Comparison of ENCODE assay signal across 8 cellular contexts in the genomic region with DNA sequence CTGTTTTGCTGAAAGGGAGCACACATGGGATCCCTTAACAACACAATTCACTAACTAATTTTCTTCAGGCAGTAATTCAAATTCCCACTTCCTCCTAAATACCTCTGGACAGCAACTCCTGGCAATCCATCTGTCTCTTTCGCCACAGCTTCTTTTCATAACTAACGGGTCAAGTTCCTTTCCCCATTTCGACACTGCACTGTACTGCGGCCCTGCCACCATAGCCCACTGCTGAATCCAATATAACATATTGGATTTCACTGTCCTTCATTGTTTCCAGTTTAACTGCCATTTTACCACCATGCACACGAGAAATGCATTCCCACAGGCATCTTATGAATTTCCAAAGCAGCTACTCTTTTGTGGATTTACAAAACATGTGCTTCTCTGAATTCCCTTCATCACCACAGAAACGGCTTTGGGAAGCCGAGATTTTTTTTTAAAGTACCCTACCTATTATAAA. TPM values are rescaled to one million over a fixed set of nuclear protein-coding genes. Genes with fewer than 3 reads are reported as not detected.
DNase-seq lines count a peak whose midpoint lies in the region; ATAC-seq and TF ChIP-seq lines count a peak whose summit lies in the region.

No MANE protein-coding gene starts in this region.

- peak overlapping the region; percentile 72 for H3K14ac ChIP-seq in IMR-90 (replicated peaks; ENCODE audit: low read depth, low read length)

- peaks cover 2% of the 10 kb centered on the region; the same call in 1 of the 2 replicates for H3K4me1 ChIP-seq in IMR-90 (ENCODE audit: control insufficient read depth, insufficient read depth, low read length)
- peaks cover 8% of the 10 kb centered on the region for H3K4me1 ChIP-seq in SJSA1 (replicated peaks)
- no peaks in the 10 kb centered on the region for H3K4me1 ChIP-seq in prostate gland (replicated peaks)

- TF ChIP-seq CTCF in IMR-90 (conservative IDR thresholded peaks at IDR 0.05; ENCODE audit: low read depth, low read length) (no peak), foreskin fibroblast (IDR thresholded peaks at IDR 0.05; ENCODE audit: low read depth, low read length) (no peak), prostate gland (IDR thresholded peaks at IDR 0.05) (no peak)

- POLR2A ChIA-PET in IMR-90 (lab: Charles Lee; ENCODE audit: unreplicated experiment): interaction anchor here (1.0 kb wide), 1 partner anchor 30 kb away, joined by 3 read pairs; no protein-coding TSS in a partner anchor

- CTCF ChIA-PET in IMR-90 (lab: Yijun Ruan, JAX): interaction anchor here (0.8 kb wide), 1 partner anchor 142 kb away, joined by 3 read pairs; the partner anchor contains the start of gene SMIM29

- H3K9ac ChIP-seq in IMR-90 (ENCODE audit: low read depth, low read length): peak overlapping the region; percentile 90; the same call in 1 of the 2 replicates

- no peak overlapping the region for H2AFZ ChIP-seq in IMR-90 (replicated peaks; ENCODE audit: low read length, poor library complexity)

- no peak overlapping the region for H2BK20ac ChIP-seq in IMR-90 (ENCODE audit: low read depth, low read length)

- H3K4ac ChIP-seq in IMR-90 (ENCODE audit: low read depth, low read length): peak overlapping the region; percentile 91

- in situ Hi-C loops in IMR-90 (cut with MboI; ENCODE audit: low sequenced_read_pairs): no loop called here

- H2BK15ac ChIP-seq in IMR-90 (ENCODE audit: low read depth, low read length): no peak overlapping the region

- H3K4me3 ChIP-seq in IMR-90 (ENCODE audit: insufficient read depth, low read depth, low read length): peak overlapping the region; percentile 93
- H3K4me3 ChIP-seq in SJSA1: peak overlapping the region; percentile 91
- peak overlapping the region; percentile 53 to 77 for H3K4me3 ChIP-seq in foreskin fibroblast (ENCODE audit: low read depth in 1 of 2, low read length in 2 of 2)
- peak overlapping the region; percentile 88 to 90 for H3K4me3 ChIP-seq in prostate gland

- peak overlapping the region; percentile 50 for H3K23ac ChIP-seq in IMR-90 (ENCODE audit: low read depth, low read length)

- H4K91ac ChIP-seq in IMR-90 (ENCODE audit: insufficient read depth, low read depth, low read length): 0 out of 2 replicates have a peak overlapping the region, but pooled peaks have one; percentile 13

- no peak overlapping the region for H4K5ac ChIP-seq in IMR-90 (ENCODE audit: low read depth, low read length)

- ATAC-seq in IMR-90 (ENCODE audit: low read depth): peak; percentile 5
- no peak for ATAC-seq in GM19324 (IDR thresholded peaks at IDR 0.05; ENCODE audit: low FRiP score, unreplicated experiment)
- no peak for ATAC-seq in HG03442 (IDR thresholded peaks at IDR 0.05; ENCODE audit: unreplicated experiment)

- peak overlapping the region; percentile 89 for H2BK5ac ChIP-seq in IMR-90 (ENCODE audit: low read depth, low read length, poor library complexity, severe bottlenecking)

- BruUV-seq in IMR-90 (replicated peaks; lab: Mats Ljungman, UMichigan): no TSS peak

- intact Hi-C loops in IMR-90 (cut with micrococcal nuclease): loop anchor here (1.0 to 5.0 kb wide), 3 partner anchors 84 to 195 kb away; partner anchors contain the start of gene SMIM29
- intact Hi-C loops in prostate gland (cut with DNase I): loop anchor here (10.0 kb wide), 1 partner anchor 76 kb away; no protein-coding TSS in a partner anchor

- 0 out of 2 replicates have a peak overlapping the region, but pooled peaks have one; percentile 8 for H2AK5ac ChIP-seq in IMR-90 (ENCODE audit: low read depth, low read length)

- H4K20me1 ChIP-seq in IMR-90 (ENCODE audit: insufficient read depth, low read length): peaks cover 34% of the 10 kb centered on the region

- TF ChIP-seq POLR2A in IMR-90 (IDR thresholded peaks at IDR 0.05; ENCODE audit: low read depth, low read length) (no peak), prostate gland (IDR thresholded peaks at IDR 0.05) (no peak)

- no peaks in the 10 kb centered on the region for H3K27me3 ChIP-seq in IMR-90 (ENCODE audit: control insufficient read depth, insufficient read depth, low read length)
- no peaks in the 10 kb centered on the region for H3K27me3 ChIP-seq in SJSA1 (replicated peaks)
- no peaks in the 10 kb centered on the region for H3K27me3 ChIP-seq in prostate gland (replicated peaks; ENCODE audit: insufficient read depth)

- peak overlapping the region; percentile 2 for H2AK9ac ChIP-seq in IMR-90 (replicated peaks; ENCODE audit: low read depth, low read length, poor library complexity)

- H3K9me1 ChIP-seq in IMR-90 (ENCODE audit: insufficient read depth, low read length): peaks cover 9% of the 10 kb centered on the region

- H4K8ac ChIP-seq in IMR-90 (ENCODE audit: low read depth in 2 of 2, low read length in 2 of 2): peak overlapping the region in 1 of 2 experiments; percentile 42; a peak in 1 of 4 replicates

- H3K56ac ChIP-seq in IMR-90 (ENCODE audit: extremely low read depth, insufficient read depth, low read length): peak overlapping the region; percentile 28; the same call in 1 of the 2 replicates

- peak; percentile 80 for DNase-seq in CD1c-positive myeloid dendritic cell (ENCODE audit: extremely low spot score)
- peak; percentile 71 for DNase-seq in IMR-90
- peak in 1 of 2 experiments; percentile 42 for DNase-seq in SJSA1 (ENCODE audit: low read depth in 1 of 2, low spot score in 2 of 2)
- DNase-seq in foreskin fibroblast: peak; percentile 71 to 89
- DNase-seq in prostate gland (ENCODE audit: low spot score): peak; percentile 12
- DNase-seq in iPS-NIHi11 (ENCODE audit: low spot score): no peak

- no peaks in the 10 kb centered on the region for H3K36me3 ChIP-seq in IMR-90 (ENCODE audit: control insufficient read depth, insufficient read depth, low read length)
- H3K36me3 ChIP-seq in SJSA1: peaks cover 7% of the 10 kb centered on the region
- no peaks in the 10 kb centered on the region for H3K36me3 ChIP-seq in prostate gland

- dilution Hi-C loops in IMR-90 (cut with HindIII; ENCODE audit: low sequenced_read_pairs, unreplicated experiment): no loop called here

- H3K27ac ChIP-seq in IMR-90 (ENCODE audit: insufficient read depth, low read length): 0 out of 2 replicates have a peak overlapping the region, but pooled peaks have one; percentile 1
- peak overlapping the region; percentile 55 for H3K27ac ChIP-seq in SJSA1
- H3K27ac ChIP-seq in prostate gland: peak overlapping the region; percentile 90 to 91

- peak overlapping the region; percentile 10; the same call in 1 of the 2 replicates for H2BK120ac ChIP-seq in IMR-90 (ENCODE audit: low read depth, low read length)

- H3K9me3 ChIP-seq in IMR-90 (ENCODE audit: control insufficient read depth, insufficient read depth, low read length) (no peaks in the 10 kb centered on the region), SJSA1 (replicated peaks) (no peaks in the 10 kb centered on the region), prostate gland (no peaks in the 10 kb centered on the region)

- no peak for TF ChIP-seq RAD21 in IMR-90 (IDR thresholded peaks at IDR 0.05; ENCODE audit: low read length)

- H3K18ac ChIP-seq in IMR-90 (ENCODE audit: low read depth, low read length): no peak overlapping the region; the same call in 1 of the 2 replicates

- H3K4me2 ChIP-seq in IMR-90 (ENCODE audit: low read depth, low read length): peak overlapping the region; percentile 84

- WGBS in IMR-90 (ENCODE audit: extremely low coverage in 2 of 2, insufficient read length in 1 of 2), 2 experiments: 3% methylated on average over 4 of the region's 7 CpGs; no CpG with 5 or more reads in 1 of the 2 experiments
- WGBS in prostate gland: 2% methylated on average over 7 of the region's 7 CpGs

- H3K79me1 ChIP-seq in IMR-90 (ENCODE audit: low read depth in 1 of 2, low read length in 2 of 2): peaks cover 10 to 48% of the 10 kb centered on the region in 2 experiments

TF ChIP-seq in IMR-90, 13 proteins besides CTCF, POLR2A, EP300 and RAD21 (continues in another document):
- TF ChIP-seq SMC3 (IDR thresholded peaks at IDR 0.05; ENCODE audit: low read depth, low read length) (no peak), MAFK (IDR thresholded peaks at IDR 0.05; ENCODE audit: low read depth, low read length) (no peak), RCOR1 (IDR thresholded peaks at IDR 0.05; ENCODE audit: insufficient replicate concordance, low read length) (no peak), CEBPB (IDR thresholded peaks at IDR 0.05; ENCODE audit: low read depth, low read length) (peak; percentile 80), RFX5 (IDR thresholded peaks at IDR 0.05; ENCODE audit: low read depth, low read length) (no peak), FOS (IDR thresholded peaks at IDR 0.05; ENCODE audit: low read depth, low read length) (no peak), MXI1 (IDR thresholded peaks at IDR 0.05; ENCODE audit: borderline replicate concordance, low read depth, low read length) (peak; percentile 51; the same call in 1 of the 2 replicates)
- TF ChIP-seq, protein P1, sequence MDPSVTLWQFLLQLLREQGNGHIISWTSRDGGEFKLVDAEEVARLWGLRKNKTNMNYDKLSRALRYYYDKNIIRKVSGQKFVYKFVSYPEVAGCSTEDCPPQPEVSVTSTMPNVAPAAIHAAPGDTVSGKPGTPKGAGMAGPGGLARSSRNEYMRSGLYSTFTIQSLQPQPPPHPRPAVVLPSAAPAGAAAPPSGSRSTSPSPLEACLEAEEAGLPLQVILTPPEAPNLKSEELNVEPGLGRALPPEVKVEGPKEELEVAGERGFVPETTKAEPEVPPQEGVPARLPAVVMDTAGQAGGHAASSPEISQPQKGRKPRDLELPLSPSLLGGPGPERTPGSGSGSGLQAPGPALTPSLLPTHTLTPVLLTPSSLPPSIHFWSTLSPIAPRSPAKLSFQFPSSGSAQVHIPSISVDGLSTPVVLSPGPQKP (IDR thresholded peaks at IDR 0.05; ENCODE audit: borderline replicate concordance, low read depth, low read length): no peak

RNA-seq across cellular contexts. Expression of gene NUDT3, which starts 1.4 kb away (rescaled TPM):
- total RNA-seq in IMR-90 (2012; rRNA removed) (17.2 and 21.4 TPM in 2 replicates), prostate gland (10 to 100 TPM; 28.9 to 30.8 TPM)
- polyA plus RNA-seq in IMR-90 (2012; rRNA removed): 9.1 and 10.1 TPM in 2 replicates
- 3.8 and 4.5 TPM in 2 replicates for polyA plus RNA-seq in IMR-90 (2012; cell fraction: cytosol; rRNA removed)
- 3.1 and 12.1 TPM in 2 replicates for polyA plus RNA-seq in IMR-90 (2012; cell fraction: nucleus; rRNA removed; ENCODE audit: low replicate concordance)
- 17.1 and 20.2 TPM in 2 replicates for total RNA-seq in SJSA1 (2014; rRNA removed; shearing (Covaris generic))

RNA-seq across cellular contexts. Expression of gene RPS10, which starts 34.8 kb away (rescaled TPM):
- total RNA-seq in IMR-90 (2012; rRNA removed) (3,662 and 5,584 TPM in 2 replicates), prostate gland (1,000 to 10,000 TPM; 1,707 to 2,711 TPM)
- polyA plus RNA-seq in IMR-90 (2012; rRNA removed): 4,105 and 5,462 TPM in 2 replicates
- polyA plus RNA-seq in IMR-90 (2012; cell fraction: cytosol; rRNA removed): 6,022 and 9,107 TPM in 2 replicates
- polyA plus RNA-seq in IMR-90 (2012; cell fraction: nucleus; rRNA removed; ENCODE audit: low replicate concordance): 1,293 and 1,327 TPM in 2 replicates
- total RNA-seq in SJSA1 (2014; rRNA removed; shearing (Covaris generic)): 2,695 and 2,751 TPM in 2 replicates

Comparison
In these comparisons a context has a peak if more than half of its experiments do, and no peak if none do; other contexts are left out.
1. H3K27ac ChIP-seq: peak in every context shown above with its lines; median percentile 90 in prostate gland; 55 in SJSA1; 1 in IMR-90.